31 cellular contexts compared by ENCODE assay signal in the genomic region with DNA sequence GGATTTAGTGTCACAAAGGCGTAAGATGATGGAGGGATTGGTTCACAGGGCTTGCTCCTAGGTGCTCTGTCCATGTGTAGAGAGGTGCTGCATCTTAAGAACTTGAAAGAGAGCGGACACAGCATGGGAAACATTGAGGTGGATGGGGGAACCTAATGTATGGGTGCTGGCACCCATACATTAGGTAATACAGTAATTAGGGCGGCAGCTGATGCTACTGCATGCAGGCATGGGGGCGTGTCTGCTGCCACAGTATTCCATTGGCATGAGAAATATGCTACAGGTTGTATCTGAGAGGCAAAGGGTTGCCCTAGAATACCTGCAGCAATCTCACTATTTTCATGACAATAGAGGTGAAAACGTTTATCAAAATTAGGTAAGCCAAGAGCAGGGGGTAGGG.
"Had no signal": no experiment of that assay in that cellular context is flagged by ENCODE, and none has a peak within 500 bp of the region (broad histone marks: within the 10 kb centered on the region; RNA-seq: fewer than 3 reads in every experiment).

No MANE protein-coding gene starts in this region.

- H3K4me3 Mint-ChIP-seq: activated CD4-positive, alpha-beta memory T cell treated with anti-CD3 and anti-CD28 coated beads, Interleukin-2, amount 10 ng/mL, durations not matched to agents 7 days and 5 days; activated CD4-positive, alpha-beta T cell treated with anti-CD3 and anti-CD28 coated beads for 36 hours; activated CD4-positive, alpha-beta T cell treated with anti-CD3 and anti-CD28 coated beads, Interleukin-2, amount 10 ng/mL, durations not matched to agents 7 days and 5 days; activated naive CD4-positive, alpha-beta T cell treated with anti-CD3 and anti-CD28 coated beads, Interleukin-2, amount 50 U/mL, for 24 hours; activated naive CD8-positive, alpha-beta T cell treated with anti-CD3 and anti-CD28 coated beads for 36 hours; activated naive CD8-positive, alpha-beta T cell treated with anti-CD3 and anti-CD28 coated beads, Interleukin-2, amount 50 U/mL, for 24 hours; activated T-cell treated with anti-CD3 and anti-CD28 coated beads, Interleukin-2, amount 50 U/mL, for 24 hours; activated T-cell treated with anti-CD3 and anti-CD28 coated beads, Interleukin-2, amount 50 U/mL, for 72 hours; brain; effector memory CD8-positive, alpha-beta T cell had no signal

- FAIRE-seq: colon, frontal cortex had no signal

- H3K4me1 Mint-ChIP-seq: activated CD4-positive, alpha-beta T cell treated with anti-CD3 and anti-CD28 coated beads for 36 hours; activated CD4-positive, alpha-beta T cell treated with anti-CD3 and anti-CD28 coated beads, Interleukin-2, amount 10 ng/mL, durations not matched to agents 7 days and 5 days; activated naive CD4-positive, alpha-beta T cell treated with anti-CD3 and anti-CD28 coated beads, Interleukin-2, amount 50 U/mL, for 24 hours; activated naive CD8-positive, alpha-beta T cell treated with anti-CD3 and anti-CD28 coated beads for 36 hours; activated naive CD8-positive, alpha-beta T cell treated with anti-CD3 and anti-CD28 coated beads, Interleukin-2, amount 50 U/mL, for 24 hours; brain had no signal

- H3K27ac ChIP-seq: adrenal gland, breast epithelium had no signal

- DNase-seq: activated CD4-positive, alpha-beta memory T cell treated with anti-CD3 and anti-CD28 coated beads, Interleukin-2, amount 10 ng/mL, durations not matched to agents 7 days and 5 days; activated CD4-positive, alpha-beta T cell treated with anti-CD3 and anti-CD28 coated beads for 36 hours; activated CD4-positive, alpha-beta T cell treated with anti-CD3 and anti-CD28 coated beads, Interleukin-2, amount 10 ng/mL, durations not matched to agents 7 days and 5 days; activated CD4-positive, alpha-beta T cell treated with anti-CD3 and anti-CD28 coated beads, Interleukin-2, amount 50 U/mL, for 4 hours; activated CD4-positive, CD25-positive, alpha-beta regulatory T cell; activated CD4-positive, CD25-positive, alpha-beta regulatory T cell treated with anti-CD3 and anti-CD28 coated beads, Interleukin-2, amount 50 U/mL, for 72 hours; activated CD8-positive, alpha-beta memory T cell treated with anti-CD3 and anti-CD28 coated beads, Interleukin-2, amount 50 U/mL, for 48 hours; activated gamma-delta T cell; activated naive CD4-positive, alpha-beta T cell; activated naive CD8-positive, alpha-beta T cell treated with anti-CD3 and anti-CD28 coated beads for 36 hours; activated naive CD8-positive, alpha-beta T cell treated with anti-CD3 and anti-CD28 coated beads, Interleukin-2, amount 50 U/mL, for 24 hours; activated T-cell treated with anti-CD3 and anti-CD28 coated beads for 4 hours; activated T-cell treated with anti-CD3 and anti-CD28 coated beads, Interleukin-2, amount 50 U/mL, for 24 hours; activated T-cell treated with anti-CD3 and anti-CD28 coated beads, Interleukin-2, amount 50 U/mL, for 72 hours; adrenal gland; amygdala; aorta; caudate nucleus; cortex of kidney; dermis blood vessel endothelial cell; effector CD4-positive, alpha-beta T cell; effector memory CD8-positive, alpha-beta T cell; foreskin fibroblast; head of caudate nucleus; T-helper 2 cell had no signal

- H3K4me3 ChIP-seq: adrenal gland, breast epithelium had no signal

- H3K27ac Mint-ChIP-seq: activated CD4-positive, alpha-beta memory T cell treated with anti-CD3 and anti-CD28 coated beads, Interleukin-2, amount 10 ng/mL, durations not matched to agents 7 days and 5 days; activated CD4-positive, alpha-beta T cell treated with anti-CD3 and anti-CD28 coated beads for 36 hours; activated CD4-positive, alpha-beta T cell treated with anti-CD3 and anti-CD28 coated beads, Interleukin-2, amount 10 ng/mL, durations not matched to agents 7 days and 5 days; activated naive CD4-positive, alpha-beta T cell treated with anti-CD3 and anti-CD28 coated beads, Interleukin-2, amount 50 U/mL, for 24 hours; activated naive CD8-positive, alpha-beta T cell treated with anti-CD3 and anti-CD28 coated beads for 36 hours; activated naive CD8-positive, alpha-beta T cell treated with anti-CD3 and anti-CD28 coated beads, Interleukin-2, amount 50 U/mL, for 24 hours; activated T-cell treated with anti-CD3 and anti-CD28 coated beads, Interleukin-2, amount 50 U/mL, for 24 hours; activated T-cell treated with anti-CD3 and anti-CD28 coated beads, Interleukin-2, amount 50 U/mL, for 72 hours; brain; effector memory CD8-positive, alpha-beta T cell had no signal

- H3K4me1 ChIP-seq: adrenal gland, breast epithelium had no signal

- H3K36me3 Mint-ChIP-seq: activated naive CD4-positive, alpha-beta T cell treated with anti-CD3 and anti-CD28 coated beads, Interleukin-2, amount 50 U/mL, for 24 hours; activated naive CD8-positive, alpha-beta T cell treated with anti-CD3 and anti-CD28 coated beads for 36 hours; brain had no signal

- H3K9me3 Mint-ChIP-seq: activated CD4-positive, alpha-beta memory T cell treated with anti-CD3 and anti-CD28 coated beads, Interleukin-2, amount 10 ng/mL, durations not matched to agents 7 days and 5 days; activated CD4-positive, alpha-beta T cell treated with anti-CD3 and anti-CD28 coated beads, Interleukin-2, amount 10 ng/mL, durations not matched to agents 7 days and 5 days; activated naive CD4-positive, alpha-beta T cell treated with anti-CD3 and anti-CD28 coated beads, Interleukin-2, amount 50 U/mL, for 24 hours; activated naive CD8-positive, alpha-beta T cell treated with anti-CD3 and anti-CD28 coated beads for 36 hours; activated naive CD8-positive, alpha-beta T cell treated with anti-CD3 and anti-CD28 coated beads, Interleukin-2, amount 50 U/mL, for 24 hours; activated T-cell treated with anti-CD3 and anti-CD28 coated beads, Interleukin-2, amount 50 U/mL, for 24 hours; activated T-cell treated with anti-CD3 and anti-CD28 coated beads, Interleukin-2, amount 50 U/mL, for 72 hours; effector memory CD8-positive, alpha-beta T cell had no signal

- ATAC-seq: activated CD4-positive, alpha-beta T cell treated with anti-CD3 and anti-CD28 coated beads for 36 hours; activated naive CD8-positive, alpha-beta T cell treated with anti-CD3 and anti-CD28 coated beads, Interleukin-2, amount 50 U/mL, for 24 hours; activated T-cell treated with anti-CD3 and anti-CD28 coated beads, Interleukin-2, amount 50 U/mL, for 72 hours; effector memory CD8-positive, alpha-beta T cell; esophagus mucosa had no signal

- H3K9me3 ChIP-seq: adrenal gland, breast epithelium had no signal

- H3K36me3 ChIP-seq: adrenal gland, breast epithelium had no signal
